In genomic region chr21:23952269-23952668, GRCh38 we compare ENCODE assay signal across 21 cellular contexts.
A peak's percentile ranks its signal among the peaks of the same experiment; 100 is the strongest.
DNase-seq lines count a peak whose midpoint lies in the region; ATAC-seq, FAIRE-seq and TF ChIP-seq lines count a peak whose summit lies in the region.
"Had no signal": no experiment of that assay in that cellular context is flagged by ENCODE, and none has a peak within 500 bp of the region (broad histone marks: within the 10 kb centered on the region; RNA-seq: fewer than 3 reads in every experiment).

No MANE protein-coding gene starts in this region.

- H3K4me1 ChIP-seq in SK-N-SH (ENCODE audit: control insufficient read depth in 1 of 2, insufficient read depth in 2 of 2, low read depth in 1 of 2, low read length in 1 of 2) = peaks cover 0 to 8% of the 10 kb centered on the region in 2 experiments; a peak in 1 of 4 replicates
- H3K4me1 ChIP-seq in MM.1S (ENCODE audit: low read length) = peaks cover 15% of the 10 kb centered on the region
- peaks cover 7% of the 10 kb centered on the region for H3K4me1 ChIP-seq in astrocyte (ENCODE audit: insufficient read depth, low read length)
- no peaks in the 10 kb centered on the region for H3K4me1 ChIP-seq in gastroesophageal sphincter
- H3K4me1 ChIP-seq: BE2C, Caco-2, HAP-1 had no signal

- H3K4me3 ChIP-seq in SK-N-SH (ENCODE audit: low read depth in 2 of 2, low read length in 1 of 2) (no peak overlapping the region), MM.1S (ENCODE audit: low read length) (no peak overlapping the region), astrocyte (ENCODE audit: insufficient read depth, low read depth, low read length) (no peak overlapping the region), coronary artery (no peak overlapping the region), gastroesophageal sphincter (no peak overlapping the region)
- H3K4me3 ChIP-seq: HAP-1 had no signal

- no peak for FAIRE-seq in astrocyte (lab: Jason Lieb, UNC)
- FAIRE-seq: A204.1, G401.6, GM12892, H54 had no signal

- TF ChIP-seq CTCF in SK-N-SH (IDR thresholded peaks at IDR 0.05) (no peak), MM.1S (IDR thresholded peaks at IDR 0.05; ENCODE audit: low read length) (no peak), astrocyte (IDR thresholded peaks at IDR 0.05; ENCODE audit: insufficient read depth, low read depth, low read length) (no peak), coronary artery (IDR thresholded peaks at IDR 0.05) (no peak), gastroesophageal sphincter (IDR thresholded peaks at IDR 0.05) (no peak)

- H3K79me2 ChIP-seq in SK-N-SH (ENCODE audit: insufficient read depth) (no peaks in the 10 kb centered on the region), MM.1S (ENCODE audit: low read length) (no peaks in the 10 kb centered on the region), astrocyte (ENCODE audit: insufficient read depth, low read length) (no peaks in the 10 kb centered on the region)

- no peak overlapping the region for H3K4me3 Mint-ChIP-seq in astrocyte (ENCODE audit: unreplicated experiment)
- H3K4me3 Mint-ChIP-seq: CD4-positive, CD25-positive, alpha-beta regulatory T cell; CD8-positive, alpha-beta T cell; HFFc6 had no signal

- DNase-seq in SK-N-SH (no peak), MM.1S (peak; percentile 56), astrocyte (ENCODE audit: low read depth) (no peak), coronary artery (ENCODE audit: low spot score) (no peak)
- DNase-seq: BE2C; Caco-2; CD4-positive, CD25-positive, alpha-beta regulatory T cell; CD8-positive, alpha-beta T cell; DMS153; DND-41; GOT3; HFFc6 had no signal

- peak overlapping the region in 1 of 2 experiments; percentile 82; a peak in 1 of 4 replicates for H3K27ac ChIP-seq in SK-N-SH (ENCODE audit: low read depth in 2 of 2, low read length in 1 of 2)
- no peak overlapping the region; the same call in 1 of the 2 replicates for H3K27ac ChIP-seq in MM.1S (ENCODE audit: low read length)
- H3K27ac ChIP-seq in astrocyte (ENCODE audit: low read depth, low read length) = peak overlapping the region; percentile 37
- no peak overlapping the region for H3K27ac ChIP-seq in coronary artery
- no peak overlapping the region for H3K27ac ChIP-seq in gastroesophageal sphincter
- H3K27ac ChIP-seq: 22Rv1, C4-2B had no signal

- H3K27me3 Mint-ChIP-seq in astrocyte (ENCODE audit: low read depth, unreplicated experiment) = no peaks in the 10 kb centered on the region
- H3K27me3 Mint-ChIP-seq: CD4-positive, CD25-positive, alpha-beta regulatory T cell had no signal

- no peaks in the 10 kb centered on the region for H3K9me3 ChIP-seq in SK-N-SH
- H3K9me3 ChIP-seq in MM.1S (replicated peaks; ENCODE audit: insufficient read depth, low read length) = no peaks in the 10 kb centered on the region
- peaks cover 2% of the 10 kb centered on the region for H3K9me3 ChIP-seq in astrocyte (ENCODE audit: insufficient read depth, low read depth, low read length)
- no peaks in the 10 kb centered on the region for H3K9me3 ChIP-seq in gastroesophageal sphincter
- H3K9me3 ChIP-seq: BE2C, Caco-2, HAP-1 had no signal

- POLR2A ChIA-PET in SK-N-SH (lab: Yijun Ruan, JAX) = no interaction called here

- H3K9me2 ChIP-seq in SK-N-SH (no peaks in the 10 kb centered on the region), MM.1S (replicated peaks; ENCODE audit: insufficient read depth, low read length) (no peaks in the 10 kb centered on the region)

- no peak for TF ChIP-seq EP300 in SK-N-SH (IDR thresholded peaks at IDR 0.05; ENCODE audit: borderline replicate concordance in 1 of 2, low read depth in 1 of 2, low read length in 1 of 2)
- no peak for TF ChIP-seq EP300 in gastroesophageal sphincter (IDR thresholded peaks at IDR 0.05)

- TF ChIP-seq RAD21 in SK-N-SH (IDR thresholded peaks at IDR 0.05; ENCODE audit: low read length) = no peak

- no peaks in the 10 kb centered on the region for H3F3A ChIP-seq in SK-N-SH (replicated peaks; ENCODE audit: insufficient read depth)
- no peaks in the 10 kb centered on the region for H3F3A ChIP-seq in MM.1S (ENCODE audit: insufficient read depth, low read length)

- H3K27ac Mint-ChIP-seq in astrocyte (ENCODE audit: unreplicated experiment) = no peak overlapping the region
- H3K27ac Mint-ChIP-seq: CD4-positive, CD25-positive, alpha-beta regulatory T cell; CD8-positive, alpha-beta T cell; HFFc6 had no signal

- H3K9ac ChIP-seq in SK-N-SH (no peak overlapping the region), MM.1S (ENCODE audit: low read length) (no peak overlapping the region), astrocyte (ENCODE audit: low read length) (no peak overlapping the region)

- H4K20me1 ChIP-seq in SK-N-SH (ENCODE audit: insufficient read depth) (no peaks in the 10 kb centered on the region), MM.1S (ENCODE audit: insufficient read depth, low read length) (no peaks in the 10 kb centered on the region), astrocyte (ENCODE audit: insufficient read depth, low read length) (no peaks in the 10 kb centered on the region)

- peak overlapping the region; percentile 47; the same call in 1 of the 2 replicates for H2AFZ ChIP-seq in SK-N-SH (ENCODE audit: low read depth)
- H2AFZ ChIP-seq in MM.1S (ENCODE audit: low read length) = peak overlapping the region; percentile 33; the same call in 1 of the 2 replicates
- no peak overlapping the region for H2AFZ ChIP-seq in astrocyte (ENCODE audit: low read depth, low read length)

- H3K9me3 Mint-ChIP-seq in astrocyte (ENCODE audit: unreplicated experiment) = peaks cover 6% of the 10 kb centered on the region
- H3K9me3 Mint-ChIP-seq: CD8-positive, alpha-beta T cell had no signal

- H3K36me3 Mint-ChIP-seq in astrocyte (ENCODE audit: low read depth, unreplicated experiment) = no peaks in the 10 kb centered on the region
- H3K36me3 Mint-ChIP-seq: CD4-positive, CD25-positive, alpha-beta regulatory T cell; CD8-positive, alpha-beta T cell had no signal

- no peak for ATAC-seq in SK-N-SH treated with all-trans-retinoic acid at 6 μM for 48 hours
- no peak for ATAC-seq in gastroesophageal sphincter
- ATAC-seq: CD8-positive, alpha-beta T cell had no signal

- no peaks in the 10 kb centered on the region for H3K36me3 ChIP-seq in SK-N-SH (replicated peaks in 1 of 2; ENCODE audit: control insufficient read depth in 1 of 2, insufficient read depth in 2 of 2, low read length in 1 of 2)
- H3K36me3 ChIP-seq in MM.1S (replicated peaks; ENCODE audit: insufficient read depth, low read length) = no peaks in the 10 kb centered on the region
- no peaks in the 10 kb centered on the region for H3K36me3 ChIP-seq in astrocyte (ENCODE audit: insufficient read depth, low read length)
- no peaks in the 10 kb centered on the region for H3K36me3 ChIP-seq in gastroesophageal sphincter
- H3K36me3 ChIP-seq: BE2C, HAP-1 had no signal

- no peak for TF ChIP-seq POLR2A in gastroesophageal sphincter (IDR thresholded peaks at IDR 0.05)

- CTCF ChIA-PET in SK-N-SH (lab: Yijun Ruan, JAX) = interaction anchor here (1.1 to 1.7 kb wide), 3 partner anchors 10 to 17 kb away, joined by 3 to 5 read pairs (median 4); no protein-coding TSS in a partner anchor

- H3K27me3 ChIP-seq in SK-N-SH (ENCODE audit: insufficient read depth) (no peaks in the 10 kb centered on the region), MM.1S (replicated peaks; ENCODE audit: insufficient read depth, low read length) (no peaks in the 10 kb centered on the region), astrocyte (ENCODE audit: insufficient read depth, low read length) (no peaks in the 10 kb centered on the region), gastroesophageal sphincter (no peaks in the 10 kb centered on the region)
- H3K27me3 ChIP-seq: BE2C had no signal

- H3K4me2 ChIP-seq in SK-N-SH (no peak overlapping the region), MM.1S (ENCODE audit: low read depth, low read length) (peak overlapping the region; percentile 24; the same call in 1 of the 2 replicates), astrocyte (ENCODE audit: low read length) (no peak overlapping the region)

- no peaks in the 10 kb centered on the region for H3K4me1 Mint-ChIP-seq in astrocyte (ENCODE audit: low read depth, unreplicated experiment)

TF ChIP-seq in SK-N-SH, 30 proteins besides CTCF, POLR2A, EP300 and RAD21:
- TF ChIP-seq CHD2 (IDR thresholded peaks at IDR 0.05; ENCODE audit: low read length, partially characterized antibody) (no peak), USF1 (IDR thresholded peaks at IDR 0.05; ENCODE audit: borderline replicate concordance, low read depth) (no peak), JUND (IDR thresholded peaks at IDR 0.05) (no peak), RCOR1 (IDR thresholded peaks at IDR 0.05; ENCODE audit: low read length) (no peak), NFIC (IDR thresholded peaks at IDR 0.05; ENCODE audit: borderline replicate concordance) (no peak), FOXM1 (IDR thresholded peaks at IDR 0.05; ENCODE audit: low read depth) (no peak)

TF ChIP-seq in SK-N-SH treated with all-trans-retinoic acid at 6 μM for 48 hours, 23 proteins besides CTCF, POLR2A, EP300 and RAD21:
- TF ChIP-seq PPARA (CRISPR knock-in tag; IDR thresholded peaks at IDR 0.05; ENCODE audit: borderline replicate concordance) (no peak), TOX (CRISPR knock-in tag; IDR thresholded peaks at IDR 0.05; ENCODE audit: borderline replicate concordance) (no peak)
